ENCODE assay signal across 22 cellular contexts in genomic region chr1:156414440-156415064, GRCh38. TPM values are rescaled to one million over a fixed set of nuclear protein-coding genes. Genes with fewer than 3 reads are reported as not detected.
DNase-seq lines count a peak whose midpoint lies in the region; ATAC-seq, FAIRE-seq and TF ChIP-seq lines count a peak whose summit lies in the region.
"Had no signal": no experiment of that assay in that cellular context is flagged by ENCODE, and none has a peak within 500 bp of the region (broad histone marks: within the 10 kb centered on the region; RNA-seq: fewer than 3 reads in every experiment).

No MANE protein-coding gene starts in this region.

- H4K20me1 ChIP-seq in GM12878 (ENCODE audit: control insufficient read depth, insufficient read depth): no peaks in the 10 kb centered on the region

- no peak for TF ChIP-seq CTCF in GM12878 (IDR thresholded peaks at IDR 0.05 in 2 of 3, conservative IDR thresholded peaks at IDR 0.05 in 1 of 3; ENCODE audit: control insufficient read depth in 2 of 3, extremely low read depth in 1 of 3, insufficient read depth in 1 of 3, low read depth in 3 of 3, low read length in 3 of 3)

- DNase-seq in activated CD4-positive, alpha-beta T cell treated with anti-CD3 and anti-CD28 coated beads, Interleukin-2, amount 10 ng/mL, durations not matched to agents 24 days and 14 days: peak; percentile 79
- no peak for DNase-seq in activated CD4-positive, alpha-beta T cell treated with anti-CD3 and anti-CD28 coated beads, Interleukin-2, amount 50 U/mL, for 4 hours
- DNase-seq in GM12878 (ENCODE audit: low read depth, low spot score): no peak
- DNase-seq in midbrain (lab: John Stamatoyannopoulos, UW): peak; percentile 58
- no peak for DNase-seq in stimulated activated naive CD4-positive, alpha-beta T cell treated with Interleukin-2 at 50 U/mL for 16 hours (lab: John Stamatoyannopoulos, UW)
- no peak for DNase-seq in NCI-H446 (lab: John Stamatoyannopoulos, UW)
- DNase-seq: heart right ventricle; kidney; NCI-H1694 treated with DMSO at 0.1 percent for 48 hours; stimulated activated CD4-positive, alpha-beta T cell treated with anti-CD3 and anti-CD28 coated beads, Interleukin-4, amount 100 ng/mL, for 4 hours; transverse colon had no signal

- H3K4me2 ChIP-seq in GM12878 (ENCODE audit: control insufficient read depth, insufficient read depth): no peak overlapping the region

- no peak overlapping the region for H3K9ac ChIP-seq in GM12878 (ENCODE audit: control insufficient read depth, insufficient read depth, low read length)

- ATAC-seq in GM12878 (no peak), HG03097 (IDR thresholded peaks at IDR 0.05; ENCODE audit: low FRiP score, unreplicated experiment) (no peak)
- ATAC-seq: activated T-helper 17 cell treated with anti-CD3 and anti-CD28 coated beads, Interleukin-2, amount 50 U/mL, for 72 hours; heart right ventricle had no signal

- BruUV-seq in GM12878 (replicated peaks; lab: Mats Ljungman, UMichigan): no TSS peak

- no peak for TF ChIP-seq POLR2A in GM12878 (IDR thresholded peaks at IDR 0.05; ENCODE audit: low read depth, low read length)

- intact Hi-C loops in activated CD4-positive, alpha-beta T cell treated with anti-CD3 and anti-CD28 coated beads, Interleukin-2, amount 10 ng/mL, durations not matched to agents 24 days and 14 days (cut with micrococcal nuclease): no loop called here
- intact Hi-C loops in GM12878 (cut with micrococcal nuclease; ENCODE audit: unreplicated experiment): no loop called here

- in situ Hi-C loops in GM12878 (cut with MboI): no loop called here

- FAIRE-seq in GM12878 (lab: Jason Lieb, UNC): no peak
- FAIRE-seq: astrocyte, kidney had no signal

- no peak overlapping the region for H3K4me3 ChIP-seq in GM12878
- H3K4me3 ChIP-seq: heart right ventricle, skin epidermis, transverse colon had no signal

- no peak overlapping the region for H3K27ac ChIP-seq in GM12878 (ENCODE audit: control insufficient read depth, insufficient read depth)
- H3K27ac ChIP-seq: C4-2B, heart right ventricle, skin epidermis, transverse colon had no signal

- 58% methylated on average over 8 of the region's 8 CpGs for WGBS in GM12878 (ENCODE audit: insufficient coverage, insufficient replicate concordance, low lambda C conversion rate, missing lambda C conversion rate)

- H3K36me3 ChIP-seq in GM12878 (ENCODE audit: control insufficient read depth in 2 of 2, insufficient read depth in 2 of 2, low read length in 1 of 2): no peaks in the 10 kb centered on the region
- H3K36me3 ChIP-seq: heart right ventricle, transverse colon had no signal

- RAD21 ChIA-PET in GM12878 (lab: Charles Lee; ENCODE audit: unreplicated experiment): interaction anchor here (1.1 kb wide), 1 partner anchor 29 kb away, joined by 3 read pairs; no protein-coding TSS in a partner anchor

- TF ChIP-seq EP300 in Ishikawa (IDR thresholded peaks at IDR 0.05; ENCODE audit: borderline replicate concordance) (no peak), GM12878 (IDR thresholded peaks at IDR 0.05; ENCODE audit: borderline replicate concordance in 1 of 2, control insufficient read depth in 1 of 2, low read depth in 2 of 2, low read length in 2 of 2) (no peak)

- peaks cover 6% of the 10 kb centered on the region for H3K9me3 Mint-ChIP-seq in activated CD4-positive, alpha-beta T cell treated with anti-CD3 and anti-CD28 coated beads, Interleukin-2, amount 10 ng/mL, durations not matched to agents 24 days and 14 days
- H3K9me3 Mint-ChIP-seq: activated T-helper 17 cell treated with anti-CD3 and anti-CD28 coated beads, Interleukin-2, amount 50 U/mL, for 72 hours; dendritic cell treated with granulocyte-macrophage colony-stimulating factor and Interleukin-4, amounts not matched to agents 40 ng/mL and 50 ng/mL, for 4 days had no signal

- H3K4me1 Mint-ChIP-seq in activated CD4-positive, alpha-beta T cell treated with anti-CD3 and anti-CD28 coated beads, Interleukin-2, amount 10 ng/mL, durations not matched to agents 24 days and 14 days: no peaks in the 10 kb centered on the region
- H3K4me1 Mint-ChIP-seq: activated T-helper 17 cell treated with anti-CD3 and anti-CD28 coated beads, Interleukin-2, amount 50 U/mL, for 72 hours had no signal

- H3K9me3 ChIP-seq in GM12878 (replicated peaks; ENCODE audit: control insufficient read depth, insufficient read depth, low read length): no peaks in the 10 kb centered on the region
- H3K9me3 ChIP-seq: heart right ventricle, transverse colon had no signal

- no peak overlapping the region for H3K27ac Mint-ChIP-seq in activated CD4-positive, alpha-beta T cell treated with anti-CD3 and anti-CD28 coated beads, Interleukin-2, amount 10 ng/mL, durations not matched to agents 24 days and 14 days
- H3K27ac Mint-ChIP-seq: activated T-helper 17 cell treated with anti-CD3 and anti-CD28 coated beads, Interleukin-2, amount 50 U/mL, for 72 hours; dendritic cell treated with granulocyte-macrophage colony-stimulating factor and Interleukin-4, amounts not matched to agents 40 ng/mL and 50 ng/mL, for 4 days had no signal

- H3K27me3 Mint-ChIP-seq in activated CD4-positive, alpha-beta T cell treated with anti-CD3 and anti-CD28 coated beads, Interleukin-2, amount 10 ng/mL, durations not matched to agents 24 days and 14 days: peaks cover 68% of the 10 kb centered on the region

- no peak overlapping the region for H2AFZ ChIP-seq in GM12878 (ENCODE audit: control insufficient read depth, low read depth, low read length)

- H3K4me1 ChIP-seq in GM12878 (ENCODE audit: control insufficient read depth, insufficient read depth, low read length): no peaks in the 10 kb centered on the region
- H3K4me1 ChIP-seq: transverse colon had no signal

- POLR2A ChIA-PET in GM12878 (lab: Charles Lee): no interaction called here

- SMC1A ChIA-PET in GM12878 (lab: Charles Lee; ENCODE audit: uncharacterized antibody, unreplicated experiment): interaction anchor here (1.8 to 2.0 kb wide), 2 partner anchors 28 to 32 kb away, joined by 5 to 11 read pairs; no protein-coding TSS in a partner anchor

- no peaks in the 10 kb centered on the region for H3K36me3 Mint-ChIP-seq in activated CD4-positive, alpha-beta T cell treated with anti-CD3 and anti-CD28 coated beads, Interleukin-2, amount 10 ng/mL, durations not matched to agents 24 days and 14 days (ENCODE audit: low read depth)

- CTCF ChIA-PET in GM12878 (lab: Yijun Ruan, JAX): interaction anchor here (0.6 to 3.6 kb wide), 6 partner anchors 9 to 213 kb away, joined by 3 to 12 read pairs (median 4); no protein-coding TSS in a partner anchor

- H3K4me3 Mint-ChIP-seq in activated CD4-positive, alpha-beta T cell treated with anti-CD3 and anti-CD28 coated beads, Interleukin-2, amount 10 ng/mL, durations not matched to agents 24 days and 14 days: no peak overlapping the region
- H3K4me3 Mint-ChIP-seq: activated T-helper 17 cell treated with anti-CD3 and anti-CD28 coated beads, Interleukin-2, amount 50 U/mL, for 72 hours; dendritic cell treated with granulocyte-macrophage colony-stimulating factor and Interleukin-4, amounts not matched to agents 40 ng/mL and 50 ng/mL, for 4 days had no signal

- no peaks in the 10 kb centered on the region; a peak in 1 of 4 replicates for H3K27me3 ChIP-seq in GM12878 (replicated peaks in 1 of 2; ENCODE audit: control insufficient read depth in 2 of 2, insufficient read depth in 2 of 2, low read length in 1 of 2)

- no peaks in the 10 kb centered on the region for H3K79me2 ChIP-seq in GM12878 (ENCODE audit: control insufficient read depth, insufficient read depth, low read length)

- no peak for TF ChIP-seq RAD21 in Ishikawa (IDR thresholded peaks at IDR 0.05; ENCODE audit: low read depth)
- TF ChIP-seq RAD21 in GM12878 (IDR thresholded peaks at IDR 0.05; ENCODE audit: insufficient read depth, low read depth, low read length): no peak

TF ChIP-seq in Ishikawa, 13 proteins besides CTCF, POLR2A, EP300 and RAD21 (continues in another document):
- TF ChIP-seq TCF12 (IDR thresholded peaks at IDR 0.05; ENCODE audit: low read depth): no peak
- TF ChIP-seq ZBTB7A (IDR thresholded peaks at IDR 0.05; ENCODE audit: low read depth): 0 out of 2 replicates have a peak, but pooled peaks have one; percentile 47
- TF ChIP-seq TAF1 (IDR thresholded peaks at IDR 0.05; ENCODE audit: low read depth): no peak
- no peak for TF ChIP-seq CEBPB (IDR thresholded peaks at IDR 0.05)
- TF ChIP-seq FOXM1 (IDR thresholded peaks at IDR 0.05; ENCODE audit: borderline replicate concordance, low read depth): no peak
- no peak for TF ChIP-seq CREB1 (IDR thresholded peaks at IDR 0.05; ENCODE audit: low read depth)

TF ChIP-seq in GM12878, 131 proteins besides CTCF, POLR2A, EP300 and RAD21 (continues in another document):
- TF ChIP-seq BRCA1 (IDR thresholded peaks at IDR 0.05; ENCODE audit: low read depth, low read length): no peak

RNA-seq across cellular contexts. Expression of gene RHBG, which starts 45.5 kb away (rescaled TPM):
- total RNA-seq in activated CD4-positive, alpha-beta T cell treated with anti-CD3 and anti-CD28 coated beads, Interleukin-2, amount 10 ng/mL, durations not matched to agents 24 days and 14 days: not detected in 2 replicates
- not detected in 2 replicates for total RNA-seq in GM12878 (2013; cell fraction: nucleolus; rRNA removed)
- total RNA-seq in GM12878 (2014; rRNA removed) (not detected in 2 replicates), GM12878 (2014; rRNA removed; fragmentation: Illumina TruSeq; extraction: Trizol) (not detected in 2 replicates), GM12878 (2021) (0.11 TPM in 1 of 2 replicates, not detected in the other)
- not detected for polyA plus RNA-seq in GM12878 (2011; ENCODE audit: low read depth)
- polyA plus RNA-seq in GM12878 (2011; rRNA removed) (not detected in 2 replicates), GM12878 (2014; fragmentation: Illumina TruSeq; extraction: Trizol) (not detected in 2 replicates), GM12878 (2014; fragmentation: Nextera tagmentation; extraction: Ambion mirVana) (not detected), GM12878 (2014; rRNA removed) (0.04 TPM in 1 of 2 replicates, not detected in the other), GM12878 (2016; fragmentation: Nextera tagmentation; extraction: Ambion mirVana) (not detected)
- not detected in 2 replicates for polyA plus RNA-seq in GM12878 (2011; cell fraction: cytosol; rRNA removed)
- polyA plus RNA-seq in GM12878 (2011; cell fraction: nucleus; rRNA removed): not detected in 2 replicates
- 0.11 and 0.19 TPM in 2 replicates for polyA plus RNA-seq in GM12878 (2012)
- polyA minus RNA-seq in GM12878 (2011; rRNA and poly(A)+ RNA removed): not detected in 2 replicates
- not detected in 2 replicates for polyA minus RNA-seq in GM12878 (2011; cell fraction: cytosol; rRNA and poly(A)+ RNA removed)
- polyA minus RNA-seq in GM12878 (2011; cell fraction: nucleus; rRNA and poly(A)+ RNA removed): not detected in 2 replicates
- total RNA-seq: A172; activated T-helper 17 cell treated with anti-CD3 and anti-CD28 coated beads, Interleukin-2, amount 50 U/mL, for 72 hours; astrocyte; heart right ventricle; omental fat pad; RPMI7951; T-helper 1 cell treated with Interleukin-12 subunit alpha and Interleukin-12 subunit beta and Interleukin-4 antibody, amounts not matched to agents 30 ng/mL and 1 ng/mL, for 36 hours; transverse colon had no signal
- polyA plus RNA-seq: heart right ventricle had no signal

Comparison
In these comparisons a context has a peak if more than half of its experiments do, and no peak if none do; other contexts are left out.
1. DNase-seq: peak in activated CD4-positive, alpha-beta T cell treated with anti-CD3 and anti-CD28 coated beads, Interleukin-2, amount 10 ng/mL, durations not matched to agents 24 days and 14 days (single experiment) and midbrain (single experiment); none in activated CD4-positive, alpha-beta T cell treated with anti-CD3 and anti-CD28 coated beads, Interleukin-2, amount 50 U/mL, for 4 hours (0 of 2), GM12878 (single experiment), stimulated activated naive CD4-positive, alpha-beta T cell treated with Interleukin-2 at 50 U/mL for 16 hours (single experiment) and NCI-H446 (0 of 2).